In genomic region chr1:31588751-31589515, GRCh38 we compare ENCODE assay signal across 9 cellular contexts. TPM values are rescaled to one million over a fixed set of nuclear protein-coding genes. Genes with fewer than 3 reads are reported as not detected.
A peak's percentile ranks its signal among the peaks of the same experiment; 100 is the strongest.
DNase-seq lines count a peak whose midpoint lies in the region; ATAC-seq and TF ChIP-seq lines count a peak whose summit lies in the region.
"Had no signal": no experiment of that assay in that cellular context is flagged by ENCODE, and none has a peak within 500 bp of the region (broad histone marks: within the 10 kb centered on the region; RNA-seq: fewer than 3 reads in every experiment).

No MANE protein-coding gene starts in this region.

- peaks cover 22% of the 10 kb centered on the region for H3K27me3 Mint-ChIP-seq in memory B cell
- peaks cover 2% of the 10 kb centered on the region for H3K27me3 Mint-ChIP-seq in activated CD8-positive, alpha-beta T cell treated with anti-CD3 and anti-CD28 coated beads, Interleukin-2, amount 10 ng/mL, durations not matched to agents 7 days and 5 days (ENCODE audit: low read depth)

- no peaks in the 10 kb centered on the region for H3K9me3 ChIP-seq in tibial nerve

- WGBS in tibial nerve, 2 donors: 22 to 35% methylated on average over 28 to 42 of the region's 62 CpGs

- H3K27me3 ChIP-seq in tibial nerve: peaks cover 0 to 29% of the 10 kb centered on the region in 2 donors

- peak in 1 of 2 donors; percentile 3 for TF ChIP-seq EP300 in tibial nerve (IDR thresholded peaks at IDR 0.05)

- H3K36me3 ChIP-seq in tibial nerve: no peaks in the 10 kb centered on the region

- H3K4me3 ChIP-seq in epithelial cell of proximal tubule (ENCODE audit: low read depth, low read length): peak overlapping the region; percentile 14
- peak overlapping the region; percentile 8 to 53 (median 40) for H3K4me3 ChIP-seq in tibial nerve

- ATAC-seq in memory B cell (ENCODE audit: low read depth) (no peak), GM18873 (IDR thresholded peaks at IDR 0.05; ENCODE audit: low FRiP score, unreplicated experiment) (no peak), HG02884 (IDR thresholded peaks at IDR 0.05; ENCODE audit: unreplicated experiment) (no peak)
- ATAC-seq in activated CD8-positive, alpha-beta T cell treated with anti-CD3 and anti-CD28 coated beads, Interleukin-2, amount 10 ng/mL, durations not matched to agents 7 days and 5 days: no peak

- H3K27ac ChIP-seq in tibial nerve: peak overlapping the region; percentile 11 to 77 (median 66)

- H3K27ac Mint-ChIP-seq in memory B cell: no peak overlapping the region
- H3K27ac Mint-ChIP-seq in activated CD8-positive, alpha-beta T cell treated with anti-CD3 and anti-CD28 coated beads, Interleukin-2, amount 10 ng/mL, durations not matched to agents 7 days and 5 days: no peak overlapping the region

- peaks cover 0 to 39% (median 23%) of the 10 kb centered on the region in 4 donors for H3K4me1 ChIP-seq in tibial nerve

- H3K9me3 Mint-ChIP-seq in memory B cell: no peaks in the 10 kb centered on the region
- H3K9me3 Mint-ChIP-seq in activated CD8-positive, alpha-beta T cell treated with anti-CD3 and anti-CD28 coated beads, Interleukin-2, amount 10 ng/mL, durations not matched to agents 7 days and 5 days (ENCODE audit: insufficient read depth): no peaks in the 10 kb centered on the region

- TF ChIP-seq CTCF in epithelial cell of proximal tubule (conservative IDR thresholded peaks at IDR 0.05; ENCODE audit: low read depth, low read length) (no peak), tibial nerve (IDR thresholded peaks at IDR 0.05) (no peak)

- CTCF ChIA-PET in activated CD8-positive, alpha-beta T cell treated with anti-CD3 and anti-CD28 coated beads, Interleukin-2, amount 10 ng/mL, durations not matched to agents 7 days and 5 days (lab: Charles Lee): no interaction called here

- POLR2A ChIA-PET in activated CD8-positive, alpha-beta T cell treated with anti-CD3 and anti-CD28 coated beads, Interleukin-2, amount 10 ng/mL, durations not matched to agents 7 days and 5 days (lab: Charles Lee): no interaction called here

- peaks cover 4% of the 10 kb centered on the region for H3K4me1 Mint-ChIP-seq in memory B cell
- H3K4me1 Mint-ChIP-seq in activated CD8-positive, alpha-beta T cell treated with anti-CD3 and anti-CD28 coated beads, Interleukin-2, amount 10 ng/mL, durations not matched to agents 7 days and 5 days (ENCODE audit: low read depth): no peaks in the 10 kb centered on the region

- H3K4me3 Mint-ChIP-seq in memory B cell: peak overlapping the region; percentile 6
- H3K4me3 Mint-ChIP-seq in activated CD8-positive, alpha-beta T cell treated with anti-CD3 and anti-CD28 coated beads, Interleukin-2, amount 10 ng/mL, durations not matched to agents 7 days and 5 days: no peak overlapping the region

- DNase-seq in LoVo (ENCODE audit: low spot score) (peak; percentile 59), epithelial cell of proximal tubule (ENCODE audit: low read depth) (no peak), memory B cell (ENCODE audit: low spot score in 2 of 2) (no peak), tibial nerve (ENCODE audit: low spot score in 2 of 2) (no peak)
- no peak for DNase-seq in stimulated activated CD4-positive, alpha-beta T cell treated with anti-CD3 and anti-CD28 coated beads, Interleukin-4, amount 100 ng/mL, for 24 hours
- DNase-seq in activated CD8-positive, alpha-beta T cell treated with anti-CD3 and anti-CD28 coated beads, Interleukin-2, amount 10 ng/mL, durations not matched to agents 7 days and 5 days: no peak
- DNase-seq: NCI-H82 had no signal

- no peak for TF ChIP-seq POLR2A in tibial nerve (IDR thresholded peaks at IDR 0.05)

- H3K36me3 Mint-ChIP-seq in memory B cell: no peaks in the 10 kb centered on the region
- no peaks in the 10 kb centered on the region for H3K36me3 Mint-ChIP-seq in activated CD8-positive, alpha-beta T cell treated with anti-CD3 and anti-CD28 coated beads, Interleukin-2, amount 10 ng/mL, durations not matched to agents 7 days and 5 days (ENCODE audit: low read depth)

RNA-seq across cellular contexts. Expression of gene TINAGL1, which starts 12.6 kb away (rescaled TPM):
- 215 and 230 TPM in 2 replicates for total RNA-seq in epithelial cell of proximal tubule
- 100 to 1,000 TPM in 3 of 4 donors, 10 to 100 TPM in 1; 97.3 to 227 (median 198) TPM for total RNA-seq in tibial nerve
- not detected for total RNA-seq in activated CD8-positive, alpha-beta T cell treated with anti-CD3 and anti-CD28 coated beads, Interleukin-2, amount 10 ng/mL, durations not matched to agents 7 days and 5 days

RNA-seq across cellular contexts. Expression of gene HCRTR1, which starts 28.6 kb away (rescaled TPM):
- total RNA-seq in epithelial cell of proximal tubule (not detected in 2 replicates), tibial nerve (1 to 10 TPM in 1 of 4 donors, under 1 TPM in 1, not detected in 2; 0.21 to 2.5 TPM)
- total RNA-seq in activated CD8-positive, alpha-beta T cell treated with anti-CD3 and anti-CD28 coated beads, Interleukin-2, amount 10 ng/mL, durations not matched to agents 7 days and 5 days: not detected

RNA-seq across cellular contexts. Expression of gene PEF1, which starts 55.7 kb away (rescaled TPM):
- 71.7 and 116 TPM in 2 replicates for total RNA-seq in epithelial cell of proximal tubule
- total RNA-seq in tibial nerve: 100 to 1,000 TPM in 1 of 4 donors, 10 to 100 TPM in 3; 62.5 to 108 (median 89.7) TPM
- total RNA-seq in activated CD8-positive, alpha-beta T cell treated with anti-CD3 and anti-CD28 coated beads, Interleukin-2, amount 10 ng/mL, durations not matched to agents 7 days and 5 days: 10 to 100 TPM; 55.2 to 58.0 TPM

Comparison
In these comparisons a context has a peak if more than half of its experiments do, and no peak if none do; other contexts are left out.
1. RNA of gene TINAGL1, which starts 12.6 kb away (total RNA-seq): 215 to 230 TPM in epithelial cell of proximal tubule and 97.3 to 227 TPM in tibial nerve; not detected in activated CD8-positive, alpha-beta T cell treated with anti-CD3 and anti-CD28 coated beads, Interleukin-2, amount 10 ng/mL, durations not matched to agents 7 days and 5 days; every median in the first group is over 10 times any median in the second.